16 cellular contexts compared by ENCODE assay signal in the genomic region with DNA sequence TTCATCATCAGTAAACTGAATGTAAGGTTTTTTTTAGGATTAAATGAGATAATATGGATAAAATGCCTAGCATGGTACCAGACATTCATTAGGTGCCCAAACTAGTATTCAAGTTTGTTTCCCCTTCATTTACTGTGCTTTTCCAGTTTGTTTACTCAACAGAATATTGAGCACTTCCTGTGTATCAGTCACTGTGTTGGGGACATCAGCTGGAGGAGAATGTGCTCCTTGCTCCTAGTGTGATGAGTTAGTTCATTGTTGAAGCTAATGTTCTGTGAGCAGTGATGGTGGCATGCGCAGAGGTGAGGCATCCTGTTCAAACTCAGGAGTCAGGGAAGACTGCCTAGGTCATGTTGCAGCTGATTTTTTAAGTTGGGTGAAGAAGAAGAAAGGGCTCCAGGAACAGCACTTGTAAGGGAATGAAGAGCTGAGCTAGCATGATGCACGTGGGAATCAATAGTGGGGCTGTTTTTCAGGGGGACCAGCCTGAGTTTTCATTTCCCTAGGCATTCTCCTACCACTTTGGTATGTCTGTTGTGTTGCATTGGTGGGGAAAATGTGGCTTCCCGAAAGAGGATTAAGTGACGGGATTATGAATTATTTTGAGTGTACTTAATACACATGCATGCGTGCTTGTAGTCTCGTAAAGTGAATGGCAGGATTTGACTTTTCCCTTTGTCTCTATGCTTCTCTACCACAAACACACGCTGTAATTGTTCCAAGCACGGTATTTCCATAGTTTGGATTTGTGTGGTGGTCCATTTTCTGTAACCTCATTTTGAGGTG. TPM values are rescaled to one million over a fixed set of nuclear protein-coding genes. Genes with fewer than 3 reads are reported as not detected.
DNase-seq lines count a peak whose midpoint lies in the region; FAIRE-seq and TF ChIP-seq lines count a peak whose summit lies in the region.
"Had no signal": no experiment of that assay in that cellular context is flagged by ENCODE, and none has a peak within 500 bp of the region (broad histone marks: within the 10 kb centered on the region; RNA-seq: fewer than 3 reads in every experiment).

No MANE protein-coding gene starts in this region.

- H3K27ac Mint-ChIP-seq in T-helper 1 cell treated with Interleukin-12 subunit alpha and Interleukin-12 subunit beta and Interleukin-4 antibody, amounts not matched to agents 30 μg/mL and 1 μg/mL, for 36 hours, result peak overlapping the region; percentile 77

- WGBS in esophagus squamous epithelium, 2 donors, result 90 to 94% methylated on average over 8 of the region's 8 CpGs

- peaks cover 3% of the 10 kb centered on the region for H3K9me3 Mint-ChIP-seq in T-helper 1 cell treated with Interleukin-12 subunit alpha and Interleukin-12 subunit beta and Interleukin-4 antibody, amounts not matched to agents 30 μg/mL and 1 μg/mL, for 36 hours

- H4K20me1 ChIP-seq in fibroblast of lung (ENCODE audit: control insufficient read depth, extremely low read depth, insufficient read depth, low read length), result no peaks in the 10 kb centered on the region

- H3K9ac ChIP-seq in fibroblast of lung (ENCODE audit: insufficient read depth, low read length), result no peak overlapping the region

- no peak overlapping the region for H2AFZ ChIP-seq in fibroblast of lung (ENCODE audit: low read length)

- no peaks in the 10 kb centered on the region for H3K27me3 ChIP-seq in fibroblast of lung (ENCODE audit: control insufficient read depth, insufficient read depth, low read length)
- no peaks in the 10 kb centered on the region for H3K27me3 ChIP-seq in esophagus squamous epithelium
- H3K27me3 ChIP-seq: SJCRH30 had no signal

- no peak for TF ChIP-seq CTCF in fibroblast of lung (conservative IDR thresholded peaks at IDR 0.05 in 1 of 2, IDR thresholded peaks at IDR 0.05 in 1 of 2; ENCODE audit: low read depth in 1 of 2, low read length in 2 of 2)
- TF ChIP-seq CTCF in esophagus squamous epithelium (IDR thresholded peaks at IDR 0.05), result no peak

- H3K27me3 Mint-ChIP-seq in T-helper 1 cell treated with Interleukin-12 subunit alpha and Interleukin-12 subunit beta and Interleukin-4 antibody, amounts not matched to agents 30 μg/mL and 1 μg/mL, for 36 hours (ENCODE audit: low read depth), result no peaks in the 10 kb centered on the region

- no peak overlapping the region for H3K4me3 ChIP-seq in fibroblast of lung (replicated peaks in 1 of 4; ENCODE audit: control extremely low read depth in 1 of 4, insufficient read depth in 1 of 4, low read depth in 3 of 4, low read length in 4 of 4)
- no peak overlapping the region for H3K4me3 ChIP-seq in skin epidermis
- H3K4me3 ChIP-seq in esophagus squamous epithelium, result no peak overlapping the region
- H3K4me3 ChIP-seq: SJCRH30, thoracic aorta had no signal

- H3K36me3 ChIP-seq in fibroblast of lung (ENCODE audit: control insufficient read depth, insufficient read depth, low read length) (peaks cover 7% of the 10 kb centered on the region), esophagus squamous epithelium (peaks cover 15 to 25% (median 16%) of the 10 kb centered on the region in 3 donors)

- intact Hi-C loops in esophagus squamous epithelium (cut with DNase I), result no loop called here

- H3K9me3 ChIP-seq in fibroblast of lung (ENCODE audit: control insufficient read depth, insufficient read depth, low read depth, low read length) (no peaks in the 10 kb centered on the region), esophagus squamous epithelium (no peaks in the 10 kb centered on the region)
- H3K9me3 ChIP-seq: SJCRH30, thoracic aorta had no signal

- H3K4me2 ChIP-seq in fibroblast of lung (ENCODE audit: extremely low read depth, insufficient read depth, low read length), result no peak overlapping the region

- peaks cover 23% of the 10 kb centered on the region for H3K79me2 ChIP-seq in fibroblast of lung (ENCODE audit: control insufficient read depth, insufficient read depth, low read length)

- FAIRE-seq in GM19239 (lab: Jason Lieb, UNC), result no peak
- FAIRE-seq: small intestine had no signal

- H3K27ac ChIP-seq in fibroblast of lung (ENCODE audit: insufficient read depth, low read length), result peak overlapping the region; percentile 53
- peak overlapping the region in 18 of 21 experiments; percentile 4 to 74 (median 54) for H3K27ac ChIP-seq in skin epidermis
- peak overlapping the region in 1 of 4 donors; percentile 79 for H3K27ac ChIP-seq in esophagus squamous epithelium
- H3K27ac ChIP-seq: SJCRH30, thoracic aorta, VCaP had no signal

- peaks cover 34% of the 10 kb centered on the region for H3K4me1 Mint-ChIP-seq in T-helper 1 cell treated with Interleukin-12 subunit alpha and Interleukin-12 subunit beta and Interleukin-4 antibody, amounts not matched to agents 30 μg/mL and 1 μg/mL, for 36 hours (ENCODE audit: low read depth)

- DNase-seq in T-helper 1 cell (no peak), RPMI7951 (ENCODE audit: low read depth) (peak; percentile 25), fibroblast of lung (ENCODE audit: low read depth in 2 of 2) (no peak), esophagus squamous epithelium (lab: John Stamatoyannopoulos, UW) (no peak), GM19239 (ENCODE audit: insufficient read length, low spot score) (no peak)
- no peak for DNase-seq in activated CD4-positive, alpha-beta T cell treated with anti-CD3 and anti-CD28 coated beads, Interleukin-2, amount 50 U/mL, for 48 hours
- DNase-seq: 8988T; effector memory CD4-positive, alpha-beta T cell; Karpas-422; NCI-H2029; SJCRH30; small intestine had no signal

- H3K36me3 Mint-ChIP-seq in T-helper 1 cell treated with Interleukin-12 subunit alpha and Interleukin-12 subunit beta and Interleukin-4 antibody, amounts not matched to agents 30 μg/mL and 1 μg/mL, for 36 hours (ENCODE audit: low read depth), result peaks cover 22% of the 10 kb centered on the region

- H3K4me1 ChIP-seq in fibroblast of lung (ENCODE audit: control insufficient read depth, extremely low read depth, insufficient read depth, low read length) (peaks cover 24% of the 10 kb centered on the region), esophagus squamous epithelium (peaks cover 0 to 52% (median 28%) of the 10 kb centered on the region in 3 donors)

- no peak overlapping the region for H3K4me3 Mint-ChIP-seq in T-helper 1 cell treated with Interleukin-12 subunit alpha and Interleukin-12 subunit beta and Interleukin-4 antibody, amounts not matched to agents 30 μg/mL and 1 μg/mL, for 36 hours

- no peak for TF ChIP-seq POLR2A in esophagus squamous epithelium (IDR thresholded peaks at IDR 0.05)

RNA-seq across cellular contexts. Expression of gene TTLL4, which starts 23.7 kb away (rescaled TPM):
- total RNA-seq in RPMI7951 (2014; rRNA removed; shearing (Covaris generic)), result 17.5 and 28.7 TPM in 2 replicates
- total RNA-seq in fibroblast of lung (5.9 and 9.4 TPM in 2 replicates), esophagus squamous epithelium (10 to 100 TPM; 12.8 to 17.5 (median 15.6) TPM)
- polyA plus RNA-seq in fibroblast of lung, result 6.1 and 14.4 TPM in 2 replicates
- 4.2 and 9.7 TPM in 2 replicates for polyA plus RNA-seq in fibroblast of lung (2012)
- 10.3 and 38.9 TPM in 2 replicates for polyA minus RNA-seq in fibroblast of lung (ENCODE audit: low replicate concordance)

RNA-seq across cellular contexts. Expression of gene CYP27A1, which starts 47.6 kb away (rescaled TPM):
- total RNA-seq in RPMI7951 (2014; rRNA removed; shearing (Covaris generic)), result 19.9 and 20.5 TPM in 2 replicates
- total RNA-seq in fibroblast of lung (40.6 and 53.8 TPM in 2 replicates), esophagus squamous epithelium (10 to 100 TPM in 1 of 4 donors, 1 to 10 TPM in 3; 1.7 to 11.2 (median 6.4) TPM)
- 12.7 and 16.2 TPM in 2 replicates for polyA plus RNA-seq in fibroblast of lung
- 8.2 and 10.1 TPM in 2 replicates for polyA plus RNA-seq in fibroblast of lung (2012)
- 20.2 and 38.0 TPM in 2 replicates for polyA minus RNA-seq in fibroblast of lung (ENCODE audit: low replicate concordance)
